ENCODE assay signal across 8 cellular contexts in the genomic region with DNA sequence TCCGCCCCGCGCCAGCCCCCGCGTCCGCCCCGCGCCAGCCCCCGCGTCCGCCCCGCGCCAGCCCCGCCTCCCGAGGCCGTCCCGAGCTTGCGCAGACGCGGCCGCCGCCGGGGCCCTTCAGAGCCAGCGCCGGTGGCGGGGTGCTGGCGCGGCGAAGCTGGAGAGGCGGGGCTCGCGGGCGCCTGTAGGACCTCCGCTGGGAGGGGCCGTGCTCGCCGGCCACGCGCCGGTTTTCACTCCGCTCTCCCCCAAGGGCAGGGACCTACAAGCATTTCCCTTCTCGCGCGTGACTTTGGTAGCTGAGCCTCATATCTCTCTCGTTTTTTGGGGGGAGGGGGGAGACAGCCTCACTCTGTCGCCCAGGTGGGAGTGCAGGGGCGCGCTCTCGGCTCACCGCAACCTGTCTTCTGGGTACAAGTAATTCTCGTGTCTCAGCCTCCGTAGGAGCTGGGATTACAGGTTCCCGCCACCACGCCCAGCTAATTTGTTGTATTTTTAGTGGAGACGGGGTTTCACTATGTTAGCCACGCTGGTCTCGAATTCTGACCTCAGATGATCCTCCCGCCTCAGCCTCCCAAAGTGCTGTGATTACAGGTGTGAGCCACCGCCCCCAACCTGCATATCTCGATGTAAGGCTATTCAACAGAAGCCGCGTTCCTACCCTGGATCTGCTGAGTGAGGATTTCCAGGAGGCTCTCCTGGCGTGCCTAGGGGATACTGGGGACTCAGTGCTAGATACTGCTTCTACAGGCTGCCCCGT. TPM values are rescaled to one million over a fixed set of nuclear protein-coding genes. Genes with fewer than 3 reads are reported as not detected.
DNase-seq lines count a peak whose midpoint lies in the region; ATAC-seq and TF ChIP-seq lines count a peak whose summit lies in the region.

A gene (minus strand): TSS at position 159 of the 760 bp plus-strand sequence. CDS start 6,595 bp downstream, outside the sequence.

- H3K27ac ChIP-seq in endodermal cell (ENCODE audit: low read depth, low read length) = no peak within 1 kb of the TSS

- H3K4me3 ChIP-seq in endodermal cell (ENCODE audit: low read length) = peak within 1 kb of the TSS; percentile 85

- no peaks in the 10 kb centered on the region for H3K27me3 ChIP-seq in endodermal cell (ENCODE audit: control insufficient read depth, insufficient read depth, low read length, poor library complexity, severe bottlenecking)

- no peak for TF ChIP-seq CTCF in endodermal cell (conservative IDR thresholded peaks at IDR 0.05)

- DNase-seq in Ammon's horn (ENCODE audit: low spot score) = peak; percentile 70
- DNase-seq in GM19238 (ENCODE audit: insufficient read length, low spot score) = peak; percentile 79
- peak; percentile 85 for DNase-seq in NCI-H82 (lab: John Stamatoyannopoulos, UW)
- DNase-seq in activated CD8-positive, alpha-beta memory T cell treated with anti-CD3 and anti-CD28 coated beads for 4 hours (ENCODE audit: low read depth in 2 of 2) = peak; percentile 51 to 55
- DNase-seq in endodermal cell = peak; percentile 86
- DNase-seq in mesenteric fat pad (ENCODE audit: low spot score) = peak; percentile 92
- peak; percentile 53 for DNase-seq in stimulated activated CD8-positive, alpha-beta memory T cell treated with anti-CD3 and anti-CD28 coated beads, Interleukin-12 subunit alpha, Interleukin-12 subunit beta, amount 100 ng/mL, for 24 hours (ENCODE audit: extremely low read depth)

- H3K4me1 ChIP-seq in endodermal cell (ENCODE audit: control insufficient read depth, insufficient read depth, low read length) = no peaks in the 10 kb centered on the region

- peaks cover 4% of the 10 kb centered on the region for H3K27me3 Mint-ChIP-seq in endodermal cell (ENCODE audit: insufficient read depth)

- H3K27ac Mint-ChIP-seq in endodermal cell = peak within 1 kb of the TSS; percentile 79

- ATAC-seq in HG03354 (IDR thresholded peaks at IDR 0.05; ENCODE audit: poor library complexity, severe bottlenecking, unreplicated experiment) = peak; percentile 91

- peaks cover 16% of the 10 kb centered on the region for H3K4me1 Mint-ChIP-seq in endodermal cell

- H3K36me3 ChIP-seq in endodermal cell (ENCODE audit: control insufficient read depth, insufficient read depth, low read length) = peaks cover 17% of the 10 kb centered on the region

- H3K9me3 Mint-ChIP-seq in endodermal cell = no peaks in the 10 kb centered on the region

- whole genome bisulfite sequencing in endodermal cell (ENCODE audit: insufficient coverage in 1 of 2, insufficient read length in 1 of 2), 2 experiments = 13 to 49% methylated on average over 17 to 64 of the region's 64 CpGs

- peak within 1 kb of the TSS; percentile 75 for H3K4me3 Mint-ChIP-seq in endodermal cell

- H3K9me3 ChIP-seq in endodermal cell (ENCODE audit: control insufficient read depth, low read length) = peaks cover 22% of the 10 kb centered on the region

- peak within 1 kb of the TSS; percentile 40 for H3K9ac ChIP-seq in endodermal cell (ENCODE audit: extremely low read depth, low read length, poor library complexity, severe bottlenecking)

- H3K36me3 Mint-ChIP-seq in endodermal cell (ENCODE audit: low read depth) = peaks cover 33% of the 10 kb centered on the region

RNA-seq across cellular contexts. Expression of the gene that starts here (rescaled TPM):
- total RNA-seq in endodermal cell (10 to 100 TPM; 27.8 to 37.1 TPM), mesenteric fat pad (11.7 TPM)
- 19.8 TPM for polyA plus RNA-seq in endodermal cell (2013, experiment 1 of 2)
- polyA plus RNA-seq in endodermal cell (2013, experiment 2 of 2) = 19.8 TPM
